Comparison of ENCODE assay signal across 1 cellular context in the genomic region with DNA sequence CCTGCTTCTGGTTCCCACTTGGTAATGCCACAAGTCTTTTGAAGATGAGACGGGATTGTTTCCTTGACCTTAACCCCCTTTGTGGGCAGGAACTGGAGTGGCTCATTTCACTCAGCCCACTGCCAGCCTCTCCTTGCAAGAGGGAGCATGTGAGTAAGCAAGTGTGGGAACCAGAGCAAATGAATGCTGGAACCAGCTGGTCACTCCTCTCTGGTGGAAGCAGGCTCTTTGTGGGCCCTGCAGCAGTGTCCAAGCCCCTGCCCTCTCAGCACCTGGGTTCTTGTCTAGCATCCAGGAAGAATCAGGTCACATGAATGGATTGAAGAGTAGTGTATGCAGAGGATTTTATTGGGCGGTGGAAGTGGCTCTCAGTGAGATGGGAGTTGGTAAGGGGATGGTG.
TF ChIP-seq lines count a peak whose summit lies in the region.

No MANE protein-coding gene starts in this region.

TF ChIP-seq in H1, 55 proteins besides CTCF, POLR2A, EP300 and RAD21 (continued from another document):
- TF ChIP-seq, protein P1, sequence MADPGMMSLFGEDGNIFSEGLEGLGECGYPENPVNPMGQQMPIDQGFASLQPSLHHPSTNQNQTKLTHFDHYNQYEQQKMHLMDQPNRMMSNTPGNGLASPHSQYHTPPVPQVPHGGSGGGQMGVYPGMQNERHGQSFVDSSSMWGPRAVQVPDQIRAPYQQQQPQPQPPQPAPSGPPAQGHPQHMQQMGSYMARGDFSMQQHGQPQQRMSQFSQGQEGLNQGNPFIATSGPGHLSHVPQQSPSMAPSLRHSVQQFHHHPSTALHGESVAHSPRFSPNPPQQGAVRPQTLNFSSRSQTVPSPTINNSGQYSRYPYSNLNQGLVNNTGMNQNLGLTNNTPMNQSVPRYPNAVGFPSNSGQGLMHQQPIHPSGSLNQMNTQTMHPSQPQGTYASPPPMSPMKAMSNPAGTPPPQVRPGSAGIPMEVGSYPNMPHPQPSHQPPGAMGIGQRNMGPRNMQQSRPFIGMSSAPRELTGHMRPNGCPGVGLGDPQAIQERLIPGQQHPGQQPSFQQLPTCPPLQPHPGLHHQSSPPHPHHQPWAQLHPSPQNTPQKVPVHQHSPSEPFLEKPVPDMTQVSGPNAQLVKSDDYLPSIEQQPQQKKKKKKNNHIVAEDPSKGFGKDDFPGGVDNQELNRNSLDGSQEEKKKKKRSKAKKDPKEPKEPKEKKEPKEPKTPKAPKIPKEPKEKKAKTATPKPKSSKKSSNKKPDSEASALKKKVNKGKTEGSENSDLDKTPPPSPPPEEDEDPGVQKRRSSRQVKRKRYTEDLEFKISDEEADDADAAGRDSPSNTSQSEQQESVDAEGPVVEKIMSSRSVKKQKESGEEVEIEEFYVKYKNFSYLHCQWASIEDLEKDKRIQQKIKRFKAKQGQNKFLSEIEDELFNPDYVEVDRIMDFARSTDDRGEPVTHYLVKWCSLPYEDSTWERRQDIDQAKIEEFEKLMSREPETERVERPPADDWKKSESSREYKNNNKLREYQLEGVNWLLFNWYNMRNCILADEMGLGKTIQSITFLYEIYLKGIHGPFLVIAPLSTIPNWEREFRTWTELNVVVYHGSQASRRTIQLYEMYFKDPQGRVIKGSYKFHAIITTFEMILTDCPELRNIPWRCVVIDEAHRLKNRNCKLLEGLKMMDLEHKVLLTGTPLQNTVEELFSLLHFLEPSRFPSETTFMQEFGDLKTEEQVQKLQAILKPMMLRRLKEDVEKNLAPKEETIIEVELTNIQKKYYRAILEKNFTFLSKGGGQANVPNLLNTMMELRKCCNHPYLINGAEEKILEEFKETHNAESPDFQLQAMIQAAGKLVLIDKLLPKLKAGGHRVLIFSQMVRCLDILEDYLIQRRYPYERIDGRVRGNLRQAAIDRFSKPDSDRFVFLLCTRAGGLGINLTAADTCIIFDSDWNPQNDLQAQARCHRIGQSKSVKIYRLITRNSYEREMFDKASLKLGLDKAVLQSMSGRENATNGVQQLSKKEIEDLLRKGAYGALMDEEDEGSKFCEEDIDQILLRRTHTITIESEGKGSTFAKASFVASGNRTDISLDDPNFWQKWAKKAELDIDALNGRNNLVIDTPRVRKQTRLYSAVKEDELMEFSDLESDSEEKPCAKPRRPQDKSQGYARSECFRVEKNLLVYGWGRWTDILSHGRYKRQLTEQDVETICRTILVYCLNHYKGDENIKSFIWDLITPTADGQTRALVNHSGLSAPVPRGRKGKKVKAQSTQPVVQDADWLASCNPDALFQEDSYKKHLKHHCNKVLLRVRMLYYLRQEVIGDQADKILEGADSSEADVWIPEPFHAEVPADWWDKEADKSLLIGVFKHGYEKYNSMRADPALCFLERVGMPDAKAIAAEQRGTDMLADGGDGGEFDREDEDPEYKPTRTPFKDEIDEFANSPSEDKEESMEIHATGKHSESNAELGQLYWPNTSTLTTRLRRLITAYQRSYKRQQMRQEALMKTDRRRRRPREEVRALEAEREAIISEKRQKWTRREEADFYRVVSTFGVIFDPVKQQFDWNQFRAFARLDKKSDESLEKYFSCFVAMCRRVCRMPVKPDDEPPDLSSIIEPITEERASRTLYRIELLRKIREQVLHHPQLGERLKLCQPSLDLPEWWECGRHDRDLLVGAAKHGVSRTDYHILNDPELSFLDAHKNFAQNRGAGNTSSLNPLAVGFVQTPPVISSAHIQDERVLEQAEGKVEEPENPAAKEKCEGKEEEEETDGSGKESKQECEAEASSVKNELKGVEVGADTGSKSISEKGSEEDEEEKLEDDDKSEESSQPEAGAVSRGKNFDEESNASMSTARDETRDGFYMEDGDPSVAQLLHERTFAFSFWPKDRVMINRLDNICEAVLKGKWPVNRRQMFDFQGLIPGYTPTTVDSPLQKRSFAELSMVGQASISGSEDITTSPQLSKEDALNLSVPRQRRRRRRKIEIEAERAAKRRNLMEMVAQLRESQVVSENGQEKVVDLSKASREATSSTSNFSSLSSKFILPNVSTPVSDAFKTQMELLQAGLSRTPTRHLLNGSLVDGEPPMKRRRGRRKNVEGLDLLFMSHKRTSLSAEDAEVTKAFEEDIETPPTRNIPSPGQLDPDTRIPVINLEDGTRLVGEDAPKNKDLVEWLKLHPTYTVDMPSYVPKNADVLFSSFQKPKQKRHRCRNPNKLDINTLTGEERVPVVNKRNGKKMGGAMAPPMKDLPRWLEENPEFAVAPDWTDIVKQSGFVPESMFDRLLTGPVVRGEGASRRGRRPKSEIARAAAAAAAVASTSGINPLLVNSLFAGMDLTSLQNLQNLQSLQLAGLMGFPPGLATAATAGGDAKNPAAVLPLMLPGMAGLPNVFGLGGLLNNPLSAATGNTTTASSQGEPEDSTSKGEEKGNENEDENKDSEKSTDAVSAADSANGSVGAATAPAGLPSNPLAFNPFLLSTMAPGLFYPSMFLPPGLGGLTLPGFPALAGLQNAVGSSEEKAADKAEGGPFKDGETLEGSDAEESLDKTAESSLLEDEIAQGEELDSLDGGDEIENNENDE (IDR thresholded peaks at IDR 0.05; ENCODE audit: insufficient replicate concordance, low read length): no peak
- TF ChIP-seq POU5F1 (IDR thresholded peaks at IDR 0.05; ENCODE audit: low read depth, low read length) (no peak), MAFK (IDR thresholded peaks at IDR 0.05; ENCODE audit: low read depth, low read length) (no peak), FOSL1 (IDR thresholded peaks at IDR 0.05; ENCODE audit: insufficient read depth, low read depth, low read length) (no peak), ASH2L (IDR thresholded peaks at IDR 0.05; ENCODE audit: low read length) (no peak), POLR2AphosphoS5 (IDR thresholded peaks at IDR 0.05; ENCODE audit: low read depth, low read length) (no peak), EGR1 (IDR thresholded peaks at IDR 0.05; ENCODE audit: borderline replicate concordance, low read depth, low read length) (no peak), GABPA (IDR thresholded peaks at IDR 0.05; ENCODE audit: borderline replicate concordance, insufficient read depth, low read length) (no peak)
